In the genomic region with DNA sequence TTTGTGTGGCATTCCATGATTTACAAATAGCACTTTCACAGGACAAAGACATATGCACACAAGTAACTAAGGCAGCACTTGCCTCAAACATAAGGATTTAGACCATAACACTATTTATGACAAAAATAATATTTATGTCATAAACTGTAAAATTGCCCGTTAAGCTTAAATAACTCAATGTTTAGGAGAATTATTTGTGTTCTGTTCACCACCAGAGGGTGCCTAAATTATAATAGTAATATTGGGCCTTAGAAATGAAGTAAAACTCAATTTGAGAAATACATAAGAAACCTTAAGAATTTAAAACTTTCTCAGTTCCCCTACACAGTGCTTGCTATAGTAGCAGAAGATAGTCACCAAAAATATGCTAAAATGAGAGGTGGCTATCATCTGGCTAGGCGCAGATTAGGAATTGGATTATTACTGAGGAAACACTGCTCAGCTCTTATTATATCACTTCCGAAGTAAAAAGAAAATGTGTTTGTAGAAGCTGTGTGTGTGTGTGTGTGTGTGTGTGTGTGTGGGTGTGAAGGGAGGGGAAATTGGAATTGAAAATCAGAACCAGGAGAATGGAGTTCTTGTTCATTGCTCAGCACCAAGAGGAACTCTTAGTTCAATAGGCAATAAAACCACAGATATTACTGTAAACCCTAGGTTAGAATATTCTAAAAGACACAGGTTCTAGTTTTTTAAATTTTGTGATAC, we compare ENCODE assay signal across 16 cellular contexts. TPM values are rescaled to one million over a fixed set of nuclear protein-coding genes. Genes with fewer than 3 reads are reported as not detected.
DNase-seq lines count a peak whose midpoint lies in the region; ATAC-seq and TF ChIP-seq lines count a peak whose summit lies in the region.
"Had no signal": no experiment of that assay in that cellular context is flagged by ENCODE, and none has a peak within 500 bp of the region (broad histone marks: within the 10 kb centered on the region; RNA-seq: fewer than 3 reads in every experiment).

No MANE protein-coding gene starts in this region.

- H3K27me3 ChIP-seq in HCT116 (ENCODE audit: insufficient read depth, low read length) (peaks cover 35% of the 10 kb centered on the region), HAP-1 (ENCODE audit: low read depth) (no peaks in the 10 kb centered on the region)

- H3K4me2 ChIP-seq in HCT116 (ENCODE audit: low read length) = no peak overlapping the region
- H3K4me2 ChIP-seq: PC-9 had no signal

- no peaks in the 10 kb centered on the region for H3K9me3 Mint-ChIP-seq in neural crest cell
- H3K9me3 Mint-ChIP-seq: CD4-positive, CD25-positive, alpha-beta regulatory T cell had no signal

- no peaks in the 10 kb centered on the region for H3K79me2 ChIP-seq in HCT116 (ENCODE audit: insufficient read depth, low read length)

- no peak overlapping the region for H3K27ac Mint-ChIP-seq in neural crest cell (ENCODE audit: unreplicated experiment)
- H3K27ac Mint-ChIP-seq: CD4-positive, CD25-positive, alpha-beta regulatory T cell had no signal

- TF ChIP-seq CTCF in C4-2B (conservative IDR thresholded peaks at IDR 0.05) (0 out of 2 replicates have a peak, but pooled peaks have one; percentile 8), HCT116 (IDR thresholded peaks at IDR 0.05 in 2 of 3, conservative IDR thresholded peaks at IDR 0.05 in 1 of 3; ENCODE audit: borderline replicate concordance in 1 of 3, insufficient read depth in 1 of 3, low read depth in 2 of 3, low read length in 2 of 3) (0 out of 6 replicates have a peak, but pooled peaks of 1 of the 3 experiments have one; percentile 20), neural crest cell (conservative IDR thresholded peaks at IDR 0.05) (no peak)

- intact Hi-C loops in HCT116 (cut with micrococcal nuclease) = no loop called here

- TF ChIP-seq POLR2A in HCT116 (IDR thresholded peaks at IDR 0.05; ENCODE audit: borderline replicate concordance, extremely low read depth, insufficient read depth, insufficient read length) = no peak

- no peak overlapping the region for H2AFZ ChIP-seq in HCT116 (ENCODE audit: low read depth, low read length, poor library complexity, severe bottlenecking)
- H2AFZ ChIP-seq: PC-9 had no signal

- CTCF ChIA-PET in HCT116 (lab: Charles Lee) = interaction anchor here (0.9 to 1.2 kb wide), 2 partner anchors 239 to 407 kb away, joined by 3 read pairs; no protein-coding TSS in a partner anchor

- peak overlapping the region; percentile 6 for H3K4me3 Mint-ChIP-seq in neural crest cell
- H3K4me3 Mint-ChIP-seq: CD4-positive, CD25-positive, alpha-beta regulatory T cell had no signal

- H3K27ac ChIP-seq in C4-2B (no peak overlapping the region), HCT116 (ENCODE audit: low read depth, low read length) (no peak overlapping the region), SK-N-MC (no peak overlapping the region)
- H3K27ac ChIP-seq: PC-9 had no signal

- RAD21 ChIA-PET in HCT116 (lab: Charles Lee; ENCODE audit: low non-redundant PET in 1 of 2, low total read pairs in 2 of 2, uncharacterized antibody in 2 of 2, unreplicated experiment in 2 of 2) = no interaction called here

- POLR2A ChIA-PET in HCT116 (lab: Charles Lee) = no interaction called here

- H3K9ac ChIP-seq in HCT116 (ENCODE audit: low read length) = no peak overlapping the region
- no peak overlapping the region for H3K9ac ChIP-seq in SK-N-MC (ENCODE audit: insufficient read length)

- H3K9me3 ChIP-seq in HCT116 (ENCODE audit: control insufficient read depth in 1 of 2, insufficient read depth in 1 of 2, low read depth in 1 of 2, low read length in 2 of 2) (no peaks in the 10 kb centered on the region), SK-N-MC (ENCODE audit: low read depth, low read length) (no peaks in the 10 kb centered on the region), HAP-1 (peaks cover 4% of the 10 kb centered on the region; the same call in 1 of the 2 replicates)

- H3K36me3 ChIP-seq in HCT116 (ENCODE audit: control insufficient read depth in 1 of 2, insufficient read depth in 2 of 2, low read length in 2 of 2) (no peaks in the 10 kb centered on the region), SK-N-MC (ENCODE audit: insufficient read depth, low read length) (no peaks in the 10 kb centered on the region), HAP-1 (replicated peaks) (no peaks in the 10 kb centered on the region)

- H3K9me2 ChIP-seq in HCT116 (ENCODE audit: insufficient read depth) = no peaks in the 10 kb centered on the region

- BruUV-seq in HCT116 (replicated peaks; lab: Mats Ljungman, UMichigan) = no TSS peak

- no peaks in the 10 kb centered on the region for H4K20me1 ChIP-seq in HCT116 (ENCODE audit: insufficient read depth)

- peaks cover 24% of the 10 kb centered on the region for H3K4me1 Mint-ChIP-seq in neural crest cell

- no peaks in the 10 kb centered on the region for H3K36me3 Mint-ChIP-seq in neural crest cell (ENCODE audit: low read depth)
- H3K36me3 Mint-ChIP-seq: CD4-positive, CD25-positive, alpha-beta regulatory T cell had no signal

- ATAC-seq in HCT116 (no peak), GM18858 (IDR thresholded peaks at IDR 0.05; ENCODE audit: unreplicated experiment) (no peak)
- ATAC-seq: HepG2 had no signal

- TF ChIP-seq RAD21 in HCT116 (IDR thresholded peaks at IDR 0.05; ENCODE audit: low read depth) = peak; percentile 17; the same call in 1 of the 2 replicates

- H3K4me3 ChIP-seq in HCT116 (replicated peaks in 1 of 2; ENCODE audit: low read depth in 1 of 2, low read length in 2 of 2) = no peak overlapping the region
- peak overlapping the region; percentile 3; the same call in 1 of the 2 replicates for H3K4me3 ChIP-seq in SK-N-MC
- no peak overlapping the region for H3K4me3 ChIP-seq in HAP-1
- H3K4me3 ChIP-seq: PC-9 had no signal

- peaks cover 16% of the 10 kb centered on the region for H3K27me3 Mint-ChIP-seq in neural crest cell (ENCODE audit: low read depth)

- DNase-seq in HCT116 (ENCODE audit: low read depth, low spot score) = no peak
- DNase-seq in SK-N-MC (ENCODE audit: low read depth, low spot score) = no peak
- DNase-seq in neural crest cell (ENCODE audit: low read depth, low spot score) = no peak
- no peak for DNase-seq in HAP-1 (ENCODE audit: low spot score in 2 of 2)
- no peak for DNase-seq in SK-N-DZ (ENCODE audit: low spot score)
- DNase-seq: Caco-2; CD4-positive, CD25-positive, alpha-beta regulatory T cell; GOT3; KG1; NCI-H1694 treated with DMSO at 0.1 percent for 48 hours; NCI-H226; PC-9; T-helper 1 cell had no signal

- in situ Hi-C loops in HAP-1 (cut with MboI; ENCODE audit: low sequenced_read_pairs) = no loop called here

- peaks cover 3 to 8% of the 10 kb centered on the region in 2 experiments; a peak in 3 of 4 replicates for H3K4me1 ChIP-seq in HCT116 (ENCODE audit: control insufficient read depth in 1 of 2, insufficient read depth in 2 of 2, low read length in 2 of 2)
- peaks cover 28% of the 10 kb centered on the region for H3K4me1 ChIP-seq in HAP-1
- H3K4me1 ChIP-seq: Caco-2 had no signal

TF ChIP-seq in HCT116, 20 proteins besides CTCF, POLR2A, EP300 and RAD21:
- TF ChIP-seq EGR1 (IDR thresholded peaks at IDR 0.05; ENCODE audit: low read depth) (no peak), ZFX (IDR thresholded peaks at IDR 0.05) (no peak), CBX3 (IDR thresholded peaks at IDR 0.05; ENCODE audit: low read depth) (no peak), SIN3A (IDR thresholded peaks at IDR 0.05; ENCODE audit: low read depth) (no peak), CEBPB (IDR thresholded peaks at IDR 0.05; ENCODE audit: low read depth) (no peak), FOSL1 (IDR thresholded peaks at IDR 0.05; ENCODE audit: low read depth) (no peak), EZH2 (IDR thresholded peaks at IDR 0.05) (no peak), TCF7L2 (IDR thresholded peaks at IDR 0.05; ENCODE audit: borderline replicate concordance, extremely low read depth, insufficient read depth, insufficient read length) (no peak)
- TF ChIP-seq, protein P1, sequence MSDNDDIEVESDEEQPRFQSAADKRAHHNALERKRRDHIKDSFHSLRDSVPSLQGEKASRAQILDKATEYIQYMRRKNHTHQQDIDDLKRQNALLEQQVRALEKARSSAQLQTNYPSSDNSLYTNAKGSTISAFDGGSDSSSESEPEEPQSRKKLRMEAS (IDR thresholded peaks at IDR 0.05) = no peak
- TF ChIP-seq, protein P2, sequence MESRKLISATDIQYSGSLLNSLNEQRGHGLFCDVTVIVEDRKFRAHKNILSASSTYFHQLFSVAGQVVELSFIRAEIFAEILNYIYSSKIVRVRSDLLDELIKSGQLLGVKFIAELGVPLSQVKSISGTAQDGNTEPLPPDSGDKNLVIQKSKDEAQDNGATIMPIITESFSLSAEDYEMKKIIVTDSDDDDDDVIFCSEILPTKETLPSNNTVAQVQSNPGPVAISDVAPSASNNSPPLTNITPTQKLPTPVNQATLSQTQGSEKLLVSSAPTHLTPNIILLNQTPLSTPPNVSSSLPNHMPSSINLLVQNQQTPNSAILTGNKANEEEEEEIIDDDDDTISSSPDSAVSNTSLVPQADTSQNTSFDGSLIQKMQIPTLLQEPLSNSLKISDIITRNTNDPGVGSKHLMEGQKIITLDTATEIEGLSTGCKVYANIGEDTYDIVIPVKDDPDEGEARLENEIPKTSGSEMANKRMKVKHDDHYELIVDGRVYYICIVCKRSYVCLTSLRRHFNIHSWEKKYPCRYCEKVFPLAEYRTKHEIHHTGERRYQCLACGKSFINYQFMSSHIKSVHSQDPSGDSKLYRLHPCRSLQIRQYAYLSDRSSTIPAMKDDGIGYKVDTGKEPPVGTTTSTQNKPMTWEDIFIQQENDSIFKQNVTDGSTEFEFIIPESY (IDR thresholded peaks at IDR 0.05; ENCODE audit: extremely low read depth, insufficient replicate concordance, low read length) = no peak

RNA-seq across cellular contexts. Expression of a gene that starts 4.9 kb away (rescaled TPM):
- total RNA-seq in HCT116 (2021; ENCODE audit: unreplicated experiment) (3.6 TPM), neural crest cell (58.7 and 61.0 TPM in 2 replicates)
- 1.7 and 1.8 TPM in 2 replicates for polyA plus RNA-seq in HCT116 (2012)
- 81.6 and 96.7 TPM in 2 replicates for polyA plus RNA-seq in SK-N-DZ (2014; cell fraction: cytosol; rRNA removed)
- polyA plus RNA-seq in SK-N-DZ (2014; cell fraction: nucleus; rRNA removed) = 64.2 and 86.9 TPM in 2 replicates

Comparison
In these comparisons a context has a peak if more than half of its experiments do, and no peak if none do; other contexts are left out.
1. RNA of a gene that starts 4.9 kb away (total RNA-seq): 58.7 to 61.0 TPM in neural crest cell; 3.6 TPM in HCT116 (single experiment); every median in the first group is over 10 times any median in the second.